ENCODE assay signal across 1 cellular context in genomic region chr20:49568491-49569151, GRCh38.
TF ChIP-seq lines count a peak whose summit lies in the region.

No MANE protein-coding gene starts in this region.

TF ChIP-seq in HEK293, 187 proteins besides CTCF, POLR2A, EP300 and RAD21 (continued from another document):
- no peak for TF ChIP-seq SCRT1 (tag by site-specific recombination; IDR thresholded peaks at IDR 0.05; ENCODE audit: borderline replicate concordance)
- TF ChIP-seq GLI4 (tag by site-specific recombination; IDR thresholded peaks at IDR 0.05), result no peak
- TF ChIP-seq ZNF768 (tag by site-specific recombination; IDR thresholded peaks at IDR 0.05), result no peak
- no peak for TF ChIP-seq BCL11B (tag by site-specific recombination; IDR thresholded peaks at IDR 0.05; ENCODE audit: low read depth)
- no peak for TF ChIP-seq KLF16 (tag by site-specific recombination; IDR thresholded peaks at IDR 0.05)
- no peak for TF ChIP-seq MEIS1 (CRISPR knock-in tag; IDR thresholded peaks at IDR 0.05; ENCODE audit: borderline replicate concordance)
- 0 out of 2 replicates have a peak, but pooled peaks have one; percentile 31 for TF ChIP-seq ZNF600 (tag by site-specific recombination; IDR thresholded peaks at IDR 0.05)
- TF ChIP-seq PATZ1 (tag by site-specific recombination; IDR thresholded peaks at IDR 0.05), result 0 out of 2 replicates have a peak, but pooled peaks have one; percentile 17
- no peak for TF ChIP-seq ZNF654 (tag by site-specific recombination; IDR thresholded peaks at IDR 0.05; ENCODE audit: low read depth)
- TF ChIP-seq ZNF514 (tag by site-specific recombination; IDR thresholded peaks at IDR 0.05), result no peak
- TF ChIP-seq EGR2 (tag by site-specific recombination; IDR thresholded peaks at IDR 0.05; ENCODE audit: low read depth), result peak; percentile 86
- TF ChIP-seq ZNF521 (tag by site-specific recombination; IDR thresholded peaks at IDR 0.05), result no peak
- TF ChIP-seq SP3 (tag by site-specific recombination; IDR thresholded peaks at IDR 0.05), result 0 out of 2 replicates have a peak, but pooled peaks have one; percentile 13
- TF ChIP-seq PRDM10 (tag by site-specific recombination; IDR thresholded peaks at IDR 0.05), result peak; percentile 33; the same call in 1 of the 2 replicates
- no peak for TF ChIP-seq ZNF664 (tag by site-specific recombination; IDR thresholded peaks at IDR 0.05)
- no peak for TF ChIP-seq KLF10 (tag by site-specific recombination; IDR thresholded peaks at IDR 0.05)
- no peak for TF ChIP-seq ZNF449 (tag by site-specific recombination; IDR thresholded peaks at IDR 0.05)
- no peak for TF ChIP-seq ZNF660 (tag by site-specific recombination; IDR thresholded peaks at IDR 0.05)
- no peak for TF ChIP-seq ZNF518A (tag by site-specific recombination; conservative IDR thresholded peaks at IDR 0.05; ENCODE audit: low read depth)
- no peak for TF ChIP-seq ZSCAN23 (tag by site-specific recombination; IDR thresholded peaks at IDR 0.05)
- 0 out of 2 replicates have a peak, but pooled peaks have one; percentile 21 for TF ChIP-seq ZBTB21 (tag by site-specific recombination; IDR thresholded peaks at IDR 0.05)
- TF ChIP-seq ZNF704 (tag by site-specific recombination; IDR thresholded peaks at IDR 0.05), result no peak
